In the genomic region with DNA sequence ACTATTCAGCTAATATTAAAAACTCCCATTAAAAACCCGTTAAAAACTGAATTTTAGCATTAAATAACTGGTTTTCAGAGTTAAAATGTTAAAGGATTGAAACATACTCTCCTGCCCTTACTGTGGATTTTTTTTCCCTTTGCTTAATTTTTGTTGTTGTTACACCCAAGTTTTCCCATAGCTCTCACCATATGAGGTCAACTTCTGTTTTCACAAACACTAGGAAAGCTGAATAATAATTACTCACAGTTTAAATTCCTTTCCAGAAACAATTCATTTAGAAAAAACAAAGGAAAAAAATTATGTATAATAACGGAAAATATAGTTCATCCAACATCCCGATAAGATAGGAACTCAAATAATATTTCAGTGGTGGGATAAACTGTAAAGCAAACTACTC, we compare ENCODE assay signal across 18 cellular contexts.
"Had no signal": no experiment of that assay in that cellular context is flagged by ENCODE, and none has a peak within 500 bp of the region (broad histone marks: within the 10 kb centered on the region; RNA-seq: fewer than 3 reads in every experiment).

No MANE protein-coding gene starts in this region.

- H3K9me3 Mint-ChIP-seq: activated CD4-positive, alpha-beta T cell treated with anti-CD3 and anti-CD28 coated beads, Interleukin-2, amount 10 ng/mL, durations not matched to agents 24 days and 14 days; activated naive CD4-positive, alpha-beta T cell treated with anti-CD3 and anti-CD28 coated beads for 36 hours; activated T-helper 17 cell treated with anti-CD3 and anti-CD28 coated beads, Interleukin-2, amount 50 U/mL, for 72 hours; immature natural killer cell; memory B cell; natural killer cell treated with Interleukin-12 subunit alpha and Interleukin-12 subunit beta and Interleukin-15 and Interleukin-18, amount 100 ng/mL, for 72 hours had no signal

- H3K36me3 Mint-ChIP-seq: immature natural killer cell; memory B cell; natural killer cell treated with Interleukin-12 subunit alpha and Interleukin-12 subunit beta and Interleukin-15 and Interleukin-18, amount 100 ng/mL, for 72 hours had no signal

- H3K4me3 Mint-ChIP-seq: activated CD4-positive, alpha-beta T cell treated with anti-CD3 and anti-CD28 coated beads, Interleukin-2, amount 10 ng/mL, durations not matched to agents 24 days and 14 days; activated naive CD4-positive, alpha-beta T cell treated with anti-CD3 and anti-CD28 coated beads for 36 hours; activated T-helper 17 cell treated with anti-CD3 and anti-CD28 coated beads, Interleukin-2, amount 50 U/mL, for 72 hours; immature natural killer cell; memory B cell; natural killer cell treated with Interleukin-12 subunit alpha and Interleukin-12 subunit beta and Interleukin-15 and Interleukin-18, amount 100 ng/mL, for 72 hours had no signal

- H3K27ac Mint-ChIP-seq: activated CD4-positive, alpha-beta T cell treated with anti-CD3 and anti-CD28 coated beads, Interleukin-2, amount 10 ng/mL, durations not matched to agents 24 days and 14 days; activated naive CD4-positive, alpha-beta T cell treated with anti-CD3 and anti-CD28 coated beads for 36 hours; activated T-helper 17 cell treated with anti-CD3 and anti-CD28 coated beads, Interleukin-2, amount 50 U/mL, for 72 hours had no signal

- H3K27me3 Mint-ChIP-seq: activated T-helper 17 cell treated with anti-CD3 and anti-CD28 coated beads, Interleukin-2, amount 50 U/mL, for 72 hours; memory B cell; natural killer cell treated with Interleukin-12 subunit alpha and Interleukin-12 subunit beta and Interleukin-15 and Interleukin-18, amount 100 ng/mL, for 72 hours had no signal

- H3K4me1 ChIP-seq: uterus had no signal

- H3K27me3 ChIP-seq: thyroid gland, uterus had no signal

- H3K36me3 ChIP-seq: thyroid gland, uterus, WERI-Rb-1 had no signal

- DNase-seq: activated CD4-positive, alpha-beta T cell treated with anti-CD3 and anti-CD28 coated beads, Interleukin-2, amount 10 ng/mL, durations not matched to agents 24 days and 14 days; activated naive CD4-positive, alpha-beta T cell treated with anti-CD3 and anti-CD28 coated beads for 36 hours; caudate nucleus; effector memory CD4-positive, alpha-beta T cell; foreskin fibroblast; glutamatergic neuron; immature natural killer cell; left colon; nucleus accumbens; retina; thyroid gland; uterus; WERI-Rb-1 had no signal

- H3K4me1 Mint-ChIP-seq: activated CD4-positive, alpha-beta T cell treated with anti-CD3 and anti-CD28 coated beads, Interleukin-2, amount 10 ng/mL, durations not matched to agents 24 days and 14 days had no signal

- H3K27ac ChIP-seq: coronary artery, thyroid gland, uterus, WERI-Rb-1 had no signal

- ATAC-seq: activated T-helper 17 cell treated with anti-CD3 and anti-CD28 coated beads, Interleukin-2, amount 50 U/mL, for 72 hours; natural killer cell treated with Interleukin-12 subunit alpha and Interleukin-12 subunit beta and Interleukin-15 and Interleukin-18, amount 100 ng/mL, for 72 hours had no signal

- H3K4me3 ChIP-seq: coronary artery, skin epidermis, thyroid gland, uterus had no signal

- H3K9me3 ChIP-seq: thyroid gland, uterus had no signal
